8 cellular contexts compared by ENCODE assay signal in the genomic region with DNA sequence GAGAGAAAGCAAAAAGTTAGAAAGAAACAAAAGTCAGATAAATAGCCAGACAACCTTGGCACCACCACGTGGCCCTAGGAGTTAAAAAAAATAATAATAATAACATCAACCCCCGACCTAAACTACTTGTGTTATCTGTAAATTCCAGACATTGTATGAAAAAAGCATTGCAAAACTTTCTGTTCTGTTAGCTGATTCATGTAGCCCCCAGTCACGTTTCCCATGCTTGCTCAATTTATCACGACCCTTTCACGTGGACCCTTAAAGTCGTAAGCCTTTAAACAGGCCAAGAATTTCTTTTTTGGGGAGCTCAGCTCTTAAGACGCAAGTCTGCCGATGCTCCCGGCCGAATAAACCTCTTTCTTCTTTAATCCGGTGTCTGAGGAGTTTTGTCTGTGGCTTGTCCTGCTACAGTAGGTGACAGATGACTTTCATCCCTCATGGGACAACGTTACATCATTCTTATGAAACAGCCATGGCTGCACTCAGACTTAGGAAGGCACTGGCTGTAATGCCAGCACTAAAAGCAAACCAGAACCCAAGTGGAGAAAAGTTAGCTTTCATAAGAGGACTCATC. TPM values are rescaled to one million over a fixed set of nuclear protein-coding genes. Genes with fewer than 3 reads are reported as not detected.
A peak's percentile ranks its signal among the peaks of the same experiment; 100 is the strongest.
DNase-seq lines count a peak whose midpoint lies in the region; ATAC-seq and TF ChIP-seq lines count a peak whose summit lies in the region.

No MANE protein-coding gene starts in this region.

- peak overlapping the region; percentile 73 for H2AFZ ChIP-seq in KMS-11 (ENCODE audit: low read depth)

- H3K4me2 ChIP-seq in KMS-11 = peak overlapping the region; percentile 42
- H3K4me2 ChIP-seq in skeletal muscle satellite cell (ENCODE audit: low read length) = peak overlapping the region; percentile 80

- peaks cover 37% of the 10 kb centered on the region; the same call in 1 of the 2 replicates for H3K79me2 ChIP-seq in KMS-11 (ENCODE audit: insufficient read depth, low read depth)

- peak; percentile 61 for DNase-seq in GM12865 (ENCODE audit: low read depth)
- DNase-seq in activated T-helper 1 cell treated with anti-CD3 and anti-CD28 coated beads, Interleukin-12 subunit alpha, Interleukin-12 subunit beta, Interleukin-2, Interleukin-4 antibody, amounts not matched to agents 30 ng/mL and 10 ng/mL and 1 ng/mL, durations not matched to agents 14 hours and 24 hours and 36 hours (ENCODE audit: low spot score) = no peak
- DNase-seq in left ventricle myocardium inferior = no peak
- no peak for DNase-seq in DMS79 (lab: John Stamatoyannopoulos, UW)
- no peak for DNase-seq in glomerular visceral epithelial cell (ENCODE audit: extremely low spot score)

- H3K27me3 ChIP-seq in KMS-11 (ENCODE audit: insufficient read depth, low read depth) (no peaks in the 10 kb centered on the region), left ventricle myocardium inferior (ENCODE audit: low read depth) (no peaks in the 10 kb centered on the region), skeletal muscle satellite cell (ENCODE audit: control insufficient read depth, insufficient read depth, low read length) (no peaks in the 10 kb centered on the region)

- peak overlapping the region; percentile 95 for H3K27ac Mint-ChIP-seq in activated T-helper 1 cell treated with anti-CD3 and anti-CD28 coated beads, Interleukin-12 subunit alpha, Interleukin-12 subunit beta, Interleukin-2, Interleukin-4 antibody, amounts not matched to agents 30 ng/mL and 10 ng/mL and 1 ng/mL, durations not matched to agents 14 hours and 24 hours and 36 hours

- no peaks in the 10 kb centered on the region for H3K9me3 Mint-ChIP-seq in activated T-helper 1 cell treated with anti-CD3 and anti-CD28 coated beads, Interleukin-12 subunit alpha, Interleukin-12 subunit beta, Interleukin-2, Interleukin-4 antibody, amounts not matched to agents 30 ng/mL and 10 ng/mL and 1 ng/mL, durations not matched to agents 14 hours and 24 hours and 36 hours

- peaks cover 18% of the 10 kb centered on the region for H3K4me1 ChIP-seq in KMS-11 (ENCODE audit: low read depth, poor library complexity, severe bottlenecking)
- H3K4me1 ChIP-seq in left ventricle myocardium inferior = peaks cover 88% of the 10 kb centered on the region
- peaks cover 37% of the 10 kb centered on the region for H3K4me1 ChIP-seq in skeletal muscle satellite cell (ENCODE audit: control insufficient read depth, insufficient read depth, low read length)

- no peaks in the 10 kb centered on the region for H4K20me1 ChIP-seq in KMS-11 (ENCODE audit: insufficient read depth)

- peak; percentile 22 for ATAC-seq in GM21723 (IDR thresholded peaks at IDR 0.05; ENCODE audit: unreplicated experiment)

- H3K27ac ChIP-seq in KMS-11 (peak overlapping the region; percentile 82), left ventricle myocardium inferior (replicated peaks) (peak overlapping the region; percentile 98)

- H3K4me3 ChIP-seq in GM12865 (ENCODE audit: low read depth, low read length) = peak overlapping the region; percentile 99
- no peak overlapping the region for H3K4me3 ChIP-seq in KMS-11 (IDR thresholded peaks at IDR 0.05; ENCODE audit: insufficient read depth, low read depth, low read length)
- H3K4me3 ChIP-seq in left ventricle myocardium inferior = peak overlapping the region; percentile 100
- H3K4me3 ChIP-seq in skeletal muscle satellite cell (ENCODE audit: low read length) = peak overlapping the region; percentile 77

- H3K36me3 ChIP-seq in KMS-11 (ENCODE audit: insufficient read depth) (no peaks in the 10 kb centered on the region), left ventricle myocardium inferior (no peaks in the 10 kb centered on the region), skeletal muscle satellite cell (ENCODE audit: insufficient read depth, low read length) (no peaks in the 10 kb centered on the region)

- intact Hi-C loops in activated T-helper 1 cell treated with anti-CD3 and anti-CD28 coated beads, Interleukin-12 subunit alpha, Interleukin-12 subunit beta, Interleukin-2, Interleukin-4 antibody, amounts not matched to agents 30 ng/mL and 10 ng/mL and 1 ng/mL, durations not matched to agents 14 hours and 24 hours and 36 hours (cut with micrococcal nuclease) = loop anchor here (1.0 to 10.0 kb wide), 8 partner anchors 12 to 1865 kb away; a partner anchor contains a TSS
- intact Hi-C loops in left ventricle myocardium inferior (cut with micrococcal nuclease) = no loop called here

- H3K4me3 Mint-ChIP-seq in activated T-helper 1 cell treated with anti-CD3 and anti-CD28 coated beads, Interleukin-12 subunit alpha, Interleukin-12 subunit beta, Interleukin-2, Interleukin-4 antibody, amounts not matched to agents 30 ng/mL and 10 ng/mL and 1 ng/mL, durations not matched to agents 14 hours and 24 hours and 36 hours = peak overlapping the region; percentile 93

- H3K27me3 Mint-ChIP-seq in activated T-helper 1 cell treated with anti-CD3 and anti-CD28 coated beads, Interleukin-12 subunit alpha, Interleukin-12 subunit beta, Interleukin-2, Interleukin-4 antibody, amounts not matched to agents 30 ng/mL and 10 ng/mL and 1 ng/mL, durations not matched to agents 14 hours and 24 hours and 36 hours (ENCODE audit: insufficient read depth) = no peaks in the 10 kb centered on the region

- H3K9ac ChIP-seq in KMS-11 = peak overlapping the region; percentile 85
- H3K9ac ChIP-seq in skeletal muscle satellite cell (ENCODE audit: low read depth, low read length) = peak overlapping the region; percentile 91

- TF ChIP-seq CTCF in GM12865 (IDR thresholded peaks at IDR 0.05; ENCODE audit: insufficient read depth, low read depth, low read length, missing control alignments) (no peak), KMS-11 (conservative IDR thresholded peaks at IDR 0.05; ENCODE audit: low read depth, low read length) (no peak), left ventricle myocardium inferior (IDR thresholded peaks at IDR 0.05; ENCODE audit: borderline replicate concordance) (no peak)

- H3K4me1 Mint-ChIP-seq in activated T-helper 1 cell treated with anti-CD3 and anti-CD28 coated beads, Interleukin-12 subunit alpha, Interleukin-12 subunit beta, Interleukin-2, Interleukin-4 antibody, amounts not matched to agents 30 ng/mL and 10 ng/mL and 1 ng/mL, durations not matched to agents 14 hours and 24 hours and 36 hours (ENCODE audit: low read depth) = peaks cover 72% of the 10 kb centered on the region

- H3K36me3 Mint-ChIP-seq in activated T-helper 1 cell treated with anti-CD3 and anti-CD28 coated beads, Interleukin-12 subunit alpha, Interleukin-12 subunit beta, Interleukin-2, Interleukin-4 antibody, amounts not matched to agents 30 ng/mL and 10 ng/mL and 1 ng/mL, durations not matched to agents 14 hours and 24 hours and 36 hours (ENCODE audit: low read depth) = peaks cover 13% of the 10 kb centered on the region

- H3K9me3 ChIP-seq in left ventricle myocardium inferior (replicated peaks) = no peaks in the 10 kb centered on the region
- no peaks in the 10 kb centered on the region for H3K9me3 ChIP-seq in skeletal muscle satellite cell (replicated peaks; ENCODE audit: low read length)

RNA-seq across cellular contexts. Expression of a gene that starts 0.5 kb away (rescaled TPM):
- total RNA-seq in activated T-helper 1 cell treated with anti-CD3 and anti-CD28 coated beads, Interleukin-12 subunit alpha, Interleukin-12 subunit beta, Interleukin-2, Interleukin-4 antibody, amounts not matched to agents 30 ng/mL and 10 ng/mL and 1 ng/mL, durations not matched to agents 14 hours and 24 hours and 36 hours = 18.4 and 20.7 TPM in 2 replicates
- 22.0 TPM for total RNA-seq in left ventricle myocardium inferior
- 23.6 and 27.5 TPM in 2 replicates for total RNA-seq in skeletal muscle satellite cell (2012; rRNA removed)

RNA-seq across cellular contexts. Expression of a gene that starts 0.6 kb away (rescaled TPM):
- total RNA-seq in activated T-helper 1 cell treated with anti-CD3 and anti-CD28 coated beads, Interleukin-12 subunit alpha, Interleukin-12 subunit beta, Interleukin-2, Interleukin-4 antibody, amounts not matched to agents 30 ng/mL and 10 ng/mL and 1 ng/mL, durations not matched to agents 14 hours and 24 hours and 36 hours = 36.8 and 39.2 TPM in 2 replicates
- 9.2 TPM for total RNA-seq in left ventricle myocardium inferior
- total RNA-seq in skeletal muscle satellite cell (2012; rRNA removed) = 15.3 and 24.3 TPM in 2 replicates
